In the genomic region with DNA sequence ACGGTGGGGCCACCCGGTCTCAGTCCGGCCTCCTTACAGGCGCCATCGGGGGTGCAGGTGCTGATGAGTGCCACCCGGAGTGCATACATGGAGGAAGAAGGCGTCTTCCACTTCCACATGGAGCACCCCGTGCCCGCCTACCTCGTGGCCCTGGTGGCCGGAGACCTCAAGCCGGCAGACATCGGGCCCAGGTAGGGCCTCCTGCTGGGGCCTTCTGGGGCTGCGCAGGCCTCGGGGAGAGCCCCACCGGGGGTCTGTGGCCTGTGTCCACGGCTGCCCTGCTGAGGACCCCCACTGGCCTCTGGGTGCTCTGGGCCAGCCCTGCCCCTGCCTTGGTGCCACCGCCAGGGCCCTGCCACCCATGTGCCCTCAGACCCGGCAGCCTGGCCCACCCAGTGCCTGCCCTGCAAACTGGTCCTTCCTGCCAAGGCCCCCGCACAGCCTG, we compare ENCODE assay signal across 1 cellular context.
TF ChIP-seq lines count a peak whose summit lies in the region.

No MANE protein-coding gene starts in this region.

TF ChIP-seq in IMR-90, 13 proteins besides CTCF, POLR2A, EP300 and RAD21:
- TF ChIP-seq SMC3 (IDR thresholded peaks at IDR 0.05; ENCODE audit: low read depth, low read length) (no peak), ELK1 (IDR thresholded peaks at IDR 0.05; ENCODE audit: borderline replicate concordance, low read depth, low read length) (no peak), MAZ (IDR thresholded peaks at IDR 0.05; ENCODE audit: borderline replicate concordance, low read depth, low read length) (no peak), USF2 (IDR thresholded peaks at IDR 0.05; ENCODE audit: low read depth, low read length) (no peak), MXI1 (IDR thresholded peaks at IDR 0.05; ENCODE audit: borderline replicate concordance, low read depth, low read length) (no peak), MAFK (IDR thresholded peaks at IDR 0.05; ENCODE audit: low read depth, low read length) (no peak), NFE2L2 (IDR thresholded peaks at IDR 0.05; ENCODE audit: low read depth, low read length) (no peak), RFX5 (IDR thresholded peaks at IDR 0.05; ENCODE audit: low read depth, low read length) (no peak), CEBPB (IDR thresholded peaks at IDR 0.05; ENCODE audit: low read depth, low read length) (no peak), BHLHE40 (IDR thresholded peaks at IDR 0.05; ENCODE audit: low read depth, low read length) (no peak), RCOR1 (IDR thresholded peaks at IDR 0.05; ENCODE audit: insufficient replicate concordance, low read length) (no peak), FOS (IDR thresholded peaks at IDR 0.05; ENCODE audit: low read depth, low read length) (no peak), CHD1 (IDR thresholded peaks at IDR 0.05; ENCODE audit: low read depth, low read length) (no peak)
TF ChIP-seq in IMR-90: peak in this region for 0.
